26 cellular contexts compared by ENCODE assay signal in genomic region chr4:74663631-74664030, GRCh38.
"Had no signal": no experiment of that assay in that cellular context is flagged by ENCODE, and none has a peak within 500 bp of the region (broad histone marks: within the 10 kb centered on the region; RNA-seq: fewer than 3 reads in every experiment).

No MANE protein-coding gene starts in this region.

- H3K27ac Mint-ChIP-seq: effector memory CD8-positive, alpha-beta T cell; memory B cell; mesothelial cell of epicardium; naive B cell; natural killer cell treated with Interleukin-12 subunit alpha and Interleukin-12 subunit beta and Interleukin-15 and Interleukin-18, amount 100 ng/mL, for 72 hours; progenitor cell of endocrine pancreas; stimulated activated naive B cell treated with anti-CD40 and anti-IgM and Interleukin-4, amounts not matched to agents 10 μg/mL and 1 μg/mL and 100 μg/mL, for 72 hours; stimulated activated naive CD8-positive, alpha-beta T cell treated with anti-CD3 and anti-CD28 coated beads, Interleukin-15, Interleukin-2, amounts not matched to agents 100 ng/mL and 50 ng/mL, for 24 hours had no signal

- H3K27me3 Mint-ChIP-seq: progenitor cell of endocrine pancreas had no signal

- H3K9me3 ChIP-seq: gastrocnemius medialis, mucosa of descending colon, neutrophil, right lobe of liver, thoracic aorta, tibial nerve, upper lobe of left lung had no signal

- H3K27ac ChIP-seq: coronary artery, gastrocnemius medialis, neutrophil, parathyroid adenoma, right lobe of liver, thoracic aorta, tibial nerve, upper lobe of left lung had no signal

- H3K27me3 ChIP-seq: gastrocnemius medialis, neutrophil, right lobe of liver, tibial nerve, upper lobe of left lung had no signal

- H3K9me3 Mint-ChIP-seq: effector memory CD8-positive, alpha-beta T cell; memory B cell; mesothelial cell of epicardium; naive B cell; natural killer cell treated with Interleukin-12 subunit alpha and Interleukin-12 subunit beta and Interleukin-15 and Interleukin-18, amount 100 ng/mL, for 72 hours; neural crest cell; stimulated activated naive B cell treated with anti-CD40 and anti-IgM and Interleukin-4, amounts not matched to agents 10 μg/mL and 1 μg/mL and 100 μg/mL, for 72 hours; stimulated activated naive CD8-positive, alpha-beta T cell treated with anti-CD3 and anti-CD28 coated beads, Interleukin-15, Interleukin-2, amounts not matched to agents 100 ng/mL and 50 ng/mL, for 24 hours had no signal

- H3K9ac ChIP-seq: parathyroid adenoma had no signal

- H2AFZ ChIP-seq: parathyroid adenoma had no signal

- H3K36me3 ChIP-seq: gastrocnemius medialis, neutrophil, right lobe of liver, thoracic aorta, tibial nerve, upper lobe of left lung had no signal

- H3K4me3 ChIP-seq: coronary artery, gastrocnemius medialis, lung, mucosa of descending colon, right lobe of liver, thoracic aorta, tibial nerve, upper lobe of left lung had no signal

- H3K79me2 ChIP-seq: parathyroid adenoma had no signal

- H3K4me3 Mint-ChIP-seq: effector memory CD8-positive, alpha-beta T cell; memory B cell; mesothelial cell of epicardium; naive B cell; natural killer cell treated with Interleukin-12 subunit alpha and Interleukin-12 subunit beta and Interleukin-15 and Interleukin-18, amount 100 ng/mL, for 72 hours; neural crest cell; stimulated activated naive B cell treated with anti-CD40 and anti-IgM and Interleukin-4, amounts not matched to agents 10 μg/mL and 1 μg/mL and 100 μg/mL, for 72 hours; stimulated activated naive CD8-positive, alpha-beta T cell treated with anti-CD3 and anti-CD28 coated beads, Interleukin-15, Interleukin-2, amounts not matched to agents 100 ng/mL and 50 ng/mL, for 24 hours had no signal

- DNase-seq: effector memory CD8-positive, alpha-beta T cell; foreskin fibroblast; gastrocnemius medialis; head of caudate nucleus; kidney; mucosa of descending colon; naive B cell; right lobe of liver; small intestine; stimulated activated CD4-positive, alpha-beta T cell treated with anti-CD3 and anti-CD28 coated beads, Interleukin-15, amount 100 ng/mL, for 24 hours; stimulated activated CD4-positive, alpha-beta T cell treated with anti-CD3 and anti-CD28 coated beads, Interleukin-2, amount 100 ng/mL, for 48 hours; stimulated activated naive B cell treated with anti-CD40 and anti-IgM and Interleukin-4, amounts not matched to agents 10 μg/mL and 1 μg/mL and 100 μg/mL, for 72 hours; upper lobe of left lung had no signal

- H3K4me1 Mint-ChIP-seq: memory B cell; naive B cell; stimulated activated naive B cell treated with anti-CD40 and anti-IgM and Interleukin-4, amounts not matched to agents 10 μg/mL and 1 μg/mL and 100 μg/mL, for 72 hours had no signal

- H3K36me3 Mint-ChIP-seq: memory B cell; mesothelial cell of epicardium; naive B cell; natural killer cell treated with Interleukin-12 subunit alpha and Interleukin-12 subunit beta and Interleukin-15 and Interleukin-18, amount 100 ng/mL, for 72 hours; stimulated activated naive B cell treated with anti-CD40 and anti-IgM and Interleukin-4, amounts not matched to agents 10 μg/mL and 1 μg/mL and 100 μg/mL, for 72 hours had no signal

- ATAC-seq: effector memory CD8-positive, alpha-beta T cell; gastrocnemius medialis; left lobe of liver; mucosa of descending colon; natural killer cell treated with Interleukin-12 subunit alpha and Interleukin-12 subunit beta and Interleukin-15 and Interleukin-18, amount 100 ng/mL, for 72 hours; right lobe of liver; stimulated activated naive B cell treated with anti-CD40 and anti-IgM and Interleukin-4, amounts not matched to agents 10 μg/mL and 1 μg/mL and 100 μg/mL, for 72 hours had no signal

- H3K4me1 ChIP-seq: gastrocnemius medialis, parathyroid adenoma, right lobe of liver had no signal
